Comparison of ENCODE assay signal across 19 cellular contexts in the genomic region with DNA sequence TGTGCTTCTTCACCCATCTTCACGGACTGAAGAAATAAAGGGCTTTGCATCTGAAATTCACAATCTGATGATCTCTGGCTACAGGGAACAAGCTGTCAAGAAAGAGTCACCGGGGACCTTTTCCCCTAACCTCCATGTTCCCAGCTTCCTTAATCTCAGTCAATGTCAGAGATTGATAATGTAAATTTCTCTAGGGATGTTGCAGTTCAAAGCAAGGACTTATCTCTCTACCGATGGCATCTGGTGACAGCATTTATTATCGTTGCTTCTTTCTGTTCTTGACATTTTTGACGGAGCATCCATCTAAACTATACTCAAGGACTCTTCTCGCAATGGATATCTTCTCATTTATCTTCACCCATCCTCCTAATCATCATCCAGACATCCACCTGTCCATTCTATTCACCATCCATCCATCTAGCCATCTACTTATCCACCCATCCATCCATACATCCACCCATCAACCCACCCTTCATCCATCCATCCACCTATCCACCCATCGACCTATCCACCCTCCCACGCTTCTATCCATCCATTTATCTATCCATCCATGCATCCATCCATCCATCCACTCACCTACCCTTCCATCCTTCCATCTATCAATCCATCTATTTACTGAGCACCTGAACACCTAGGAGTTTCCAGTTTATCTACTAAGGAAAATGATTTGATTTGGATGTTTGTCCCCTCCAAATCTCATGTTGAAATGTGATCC. TPM values are rescaled to one million over a fixed set of nuclear protein-coding genes. Genes with fewer than 3 reads are reported as not detected.
DNase-seq lines count a peak whose midpoint lies in the region; ATAC-seq and TF ChIP-seq lines count a peak whose summit lies in the region.
"Had no signal": no experiment of that assay in that cellular context is flagged by ENCODE, and none has a peak within 500 bp of the region (broad histone marks: within the 10 kb centered on the region; RNA-seq: fewer than 3 reads in every experiment).

No MANE protein-coding gene starts in this region.

- H3K79me1 ChIP-seq in IMR-90 (ENCODE audit: low read depth in 1 of 2, low read length in 2 of 2) = peaks cover 33 to 91% of the 10 kb centered on the region in 2 experiments

- H3K18ac ChIP-seq in IMR-90 (ENCODE audit: low read depth, low read length) = no peak overlapping the region

- POLR2A ChIA-PET in IMR-90 (lab: Charles Lee; ENCODE audit: unreplicated experiment) = no interaction called here

- H3K4me1 ChIP-seq in IMR-90 (ENCODE audit: control insufficient read depth, insufficient read depth, low read length) (peaks cover 13% of the 10 kb centered on the region; the same call in 1 of the 2 replicates), testis (peaks cover 32% of the 10 kb centered on the region), stomach (peaks cover 0 to 76% (median 40%) of the 10 kb centered on the region in 4 donors)
- H3K4me1 ChIP-seq: SJSA1 had no signal

- no peak overlapping the region for H4K91ac ChIP-seq in IMR-90 (ENCODE audit: insufficient read depth, low read depth, low read length)

- no peak overlapping the region for H2BK15ac ChIP-seq in IMR-90 (ENCODE audit: low read depth, low read length)

- no peaks in the 10 kb centered on the region for H3K36me3 ChIP-seq in IMR-90 (ENCODE audit: control insufficient read depth, insufficient read depth, low read length)
- no peaks in the 10 kb centered on the region for H3K36me3 ChIP-seq in testis (ENCODE audit: low read depth, missing control alignments)
- H3K36me3 ChIP-seq in stomach = no peaks in the 10 kb centered on the region
- H3K36me3 ChIP-seq: Peyer's patch, SJSA1 had no signal

- no peak overlapping the region for H4K5ac ChIP-seq in IMR-90 (ENCODE audit: low read depth, low read length)

- peaks cover 10% of the 10 kb centered on the region; the same call in 1 of the 2 replicates for H3K9me1 ChIP-seq in IMR-90 (ENCODE audit: insufficient read depth, low read length)

- peaks cover 16% of the 10 kb centered on the region for H3K27me3 Mint-ChIP-seq in activated T-helper 1 cell treated with anti-CD3 and anti-CD28 coated beads, Interleukin-12 subunit alpha, Interleukin-12 subunit beta, Interleukin-2, Interleukin-4 antibody, amounts not matched to agents 30 ng/mL and 10 ng/mL and 1 ng/mL, durations not matched to agents 14 hours and 24 hours and 36 hours (ENCODE audit: insufficient read depth)
- no peaks in the 10 kb centered on the region for H3K27me3 Mint-ChIP-seq in natural killer cell treated with Interleukin-12 subunit alpha and Interleukin-12 subunit beta and Interleukin-15 and Interleukin-18, amount 100 ng/mL, for 72 hours

- no peak overlapping the region for H3K56ac ChIP-seq in IMR-90 (ENCODE audit: extremely low read depth, insufficient read depth, low read length)

- no peak for TF ChIP-seq RAD21 in IMR-90 (IDR thresholded peaks at IDR 0.05; ENCODE audit: low read length)

- peaks cover 32% of the 10 kb centered on the region for H3K4me1 Mint-ChIP-seq in activated T-helper 1 cell treated with anti-CD3 and anti-CD28 coated beads, Interleukin-12 subunit alpha, Interleukin-12 subunit beta, Interleukin-2, Interleukin-4 antibody, amounts not matched to agents 30 ng/mL and 10 ng/mL and 1 ng/mL, durations not matched to agents 14 hours and 24 hours and 36 hours (ENCODE audit: low read depth)
- peaks cover 78 to 91% of the 10 kb centered on the region in 2 donors for H3K4me1 Mint-ChIP-seq in natural killer cell treated with Interleukin-12 subunit alpha and Interleukin-12 subunit beta and Interleukin-15 and Interleukin-18, amount 100 ng/mL, for 72 hours (ENCODE audit: low read depth in 2 of 2)

- no peak overlapping the region for H3K4ac ChIP-seq in IMR-90 (ENCODE audit: low read depth, low read length)

- H2AK5ac ChIP-seq in IMR-90 (ENCODE audit: low read depth, low read length) = no peak overlapping the region

- no peak for TF ChIP-seq EP300 in stomach (IDR thresholded peaks at IDR 0.05)

- no peak overlapping the region for H3K4me3 ChIP-seq in IMR-90 (ENCODE audit: insufficient read depth, low read depth, low read length)
- no peak overlapping the region for H3K4me3 ChIP-seq in testis
- H3K4me3 ChIP-seq in stomach = no peak overlapping the region
- H3K4me3 ChIP-seq: GM23338, Peyer's patch, SJSA1 had no signal

- peaks cover 24% of the 10 kb centered on the region for H4K20me1 ChIP-seq in IMR-90 (ENCODE audit: insufficient read depth, low read length)

- H3K27ac Mint-ChIP-seq in activated T-helper 1 cell treated with anti-CD3 and anti-CD28 coated beads, Interleukin-12 subunit alpha, Interleukin-12 subunit beta, Interleukin-2, Interleukin-4 antibody, amounts not matched to agents 30 ng/mL and 10 ng/mL and 1 ng/mL, durations not matched to agents 14 hours and 24 hours and 36 hours = peak overlapping the region; percentile 4
- H3K27ac Mint-ChIP-seq in natural killer cell treated with Interleukin-12 subunit alpha and Interleukin-12 subunit beta and Interleukin-15 and Interleukin-18, amount 100 ng/mL, for 72 hours = peak overlapping the region; percentile 99 to 100
- H3K27ac Mint-ChIP-seq: GM23338 had no signal

- CTCF ChIA-PET in IMR-90 (lab: Yijun Ruan, JAX) = no interaction called here

- no peak overlapping the region for H4K8ac ChIP-seq in IMR-90 (ENCODE audit: low read depth in 2 of 2, low read length in 2 of 2)

- no peak overlapping the region for H2AK9ac ChIP-seq in IMR-90 (replicated peaks; ENCODE audit: low read depth, low read length, poor library complexity)

- no peak for ATAC-seq in IMR-90 (ENCODE audit: low read depth)
- no peak for ATAC-seq in natural killer cell treated with Interleukin-12 subunit alpha and Interleukin-12 subunit beta and Interleukin-15 and Interleukin-18, amount 100 ng/mL, for 72 hours
- ATAC-seq in GM21381 (IDR thresholded peaks at IDR 0.05; ENCODE audit: unreplicated experiment) = no peak
- ATAC-seq: GM23338 had no signal

- in situ Hi-C loops in IMR-90 (cut with MboI; ENCODE audit: low sequenced_read_pairs) = no loop called here

- H3K27ac ChIP-seq in IMR-90 (ENCODE audit: insufficient read depth, low read length) (no peak overlapping the region), testis (peak overlapping the region; percentile 69 to 74), stomach (peak overlapping the region in 1 of 5 donors; percentile 65)
- H3K27ac ChIP-seq: C4-2B, SJSA1 had no signal

- no peak overlapping the region for H2BK20ac ChIP-seq in IMR-90 (ENCODE audit: low read depth, low read length)

- intact Hi-C loops in IMR-90 (cut with micrococcal nuclease) (no loop called here), testis (cut with DNase I; ENCODE audit: low total_unique reads) (no loop called here), stomach (cut with DNase I; ENCODE audit: low total_unique reads) (no loop called here), posterior vena cava (cut with DNase I) (no loop called here)
- intact Hi-C loops in activated T-helper 1 cell treated with anti-CD3 and anti-CD28 coated beads, Interleukin-12 subunit alpha, Interleukin-12 subunit beta, Interleukin-2, Interleukin-4 antibody, amounts not matched to agents 30 ng/mL and 10 ng/mL and 1 ng/mL, durations not matched to agents 14 hours and 24 hours and 36 hours (cut with micrococcal nuclease) = no loop called here

- dilution Hi-C loops in IMR-90 (cut with HindIII; ENCODE audit: low sequenced_read_pairs, unreplicated experiment) = no loop called here

- H3K9me3 ChIP-seq in IMR-90 (ENCODE audit: control insufficient read depth, insufficient read depth, low read length) = no peaks in the 10 kb centered on the region
- H3K9me3 ChIP-seq in testis = no peaks in the 10 kb centered on the region
- H3K9me3 ChIP-seq in stomach = no peaks in the 10 kb centered on the region
- H3K9me3 ChIP-seq: Peyer's patch, SJSA1 had no signal

- DNase-seq in IMR-90 (no peak), testis (no peak), stomach (no peak), posterior vena cava (ENCODE audit: low spot score) (no peak)
- no peak for DNase-seq in activated T-helper 1 cell treated with anti-CD3 and anti-CD28 coated beads, Interleukin-12 subunit alpha, Interleukin-12 subunit beta, Interleukin-2, Interleukin-4 antibody, amounts not matched to agents 30 ng/mL and 10 ng/mL and 1 ng/mL, durations not matched to agents 14 hours and 24 hours and 36 hours (ENCODE audit: low spot score)
- no peak for DNase-seq in natural killer cell treated with Interleukin-12 subunit alpha and Interleukin-12 subunit beta and Interleukin-15 and Interleukin-18, amount 100 ng/mL, for 72 hours (ENCODE audit: low spot score)
- DNase-seq: ACHN, GDM1, HCEC 1CT, NCI-H1105 treated with DMSO at 0.1 percent for 48 hours, NCI-H1694, NCI-H2081 treated with DMSO at 0.1 percent for 48 hours, NCI-H446 treated with DMSO at 0.1 percent for 48 hours, NCI-H69 had no signal

- H3K4me2 ChIP-seq in IMR-90 (ENCODE audit: low read depth, low read length) = no peak overlapping the region
- H3K4me2 ChIP-seq: GM23338 had no signal

- no peaks in the 10 kb centered on the region for H3K27me3 ChIP-seq in IMR-90 (ENCODE audit: control insufficient read depth, insufficient read depth, low read length)
- no peaks in the 10 kb centered on the region for H3K27me3 ChIP-seq in testis
- H3K27me3 ChIP-seq in stomach = no peaks in the 10 kb centered on the region
- H3K27me3 ChIP-seq: Peyer's patch, SJSA1 had no signal

- no TSS peak for BruUV-seq in IMR-90 (replicated peaks; lab: Mats Ljungman, UMichigan)

- TF ChIP-seq POLR2A in IMR-90 (IDR thresholded peaks at IDR 0.05; ENCODE audit: low read depth, low read length) (no peak), testis (IDR thresholded peaks at IDR 0.05) (no peak), stomach (IDR thresholded peaks at IDR 0.05) (no peak)

- H3K23ac ChIP-seq in IMR-90 (ENCODE audit: low read depth, low read length) = no peak overlapping the region

- no peaks in the 10 kb centered on the region for H3K9me3 Mint-ChIP-seq in activated T-helper 1 cell treated with anti-CD3 and anti-CD28 coated beads, Interleukin-12 subunit alpha, Interleukin-12 subunit beta, Interleukin-2, Interleukin-4 antibody, amounts not matched to agents 30 ng/mL and 10 ng/mL and 1 ng/mL, durations not matched to agents 14 hours and 24 hours and 36 hours
- peaks cover 5% of the 10 kb centered on the region for H3K9me3 Mint-ChIP-seq in natural killer cell treated with Interleukin-12 subunit alpha and Interleukin-12 subunit beta and Interleukin-15 and Interleukin-18, amount 100 ng/mL, for 72 hours
- H3K9me3 Mint-ChIP-seq: GM23338 had no signal

- 73 to 94% methylated on average over 2 to 5 of the region's 8 CpGs for WGBS in IMR-90 (ENCODE audit: extremely low coverage in 2 of 2, insufficient read length in 1 of 2), 2 experiments
- WGBS in testis, 2 donors = 71 to 84% methylated on average over 8 of the region's 8 CpGs
- WGBS in stomach, 5 donors = 85 to 89% (median 86%) methylated on average over 8 of the region's 8 CpGs

- no peak overlapping the region for H2AFZ ChIP-seq in IMR-90 (replicated peaks; ENCODE audit: low read length, poor library complexity)
- H2AFZ ChIP-seq: GM23338 had no signal

- no peak overlapping the region for H2BK120ac ChIP-seq in IMR-90 (ENCODE audit: low read depth, low read length)

- no peak overlapping the region for H3K14ac ChIP-seq in IMR-90 (replicated peaks; ENCODE audit: low read depth, low read length)

- H3K4me3 Mint-ChIP-seq in activated T-helper 1 cell treated with anti-CD3 and anti-CD28 coated beads, Interleukin-12 subunit alpha, Interleukin-12 subunit beta, Interleukin-2, Interleukin-4 antibody, amounts not matched to agents 30 ng/mL and 10 ng/mL and 1 ng/mL, durations not matched to agents 14 hours and 24 hours and 36 hours = no peak overlapping the region
- peak overlapping the region; percentile 87 for H3K4me3 Mint-ChIP-seq in natural killer cell treated with Interleukin-12 subunit alpha and Interleukin-12 subunit beta and Interleukin-15 and Interleukin-18, amount 100 ng/mL, for 72 hours
- H3K4me3 Mint-ChIP-seq: GM23338 had no signal

- no peak overlapping the region for H3K9ac ChIP-seq in IMR-90 (ENCODE audit: low read depth, low read length)

- peak overlapping the region; percentile 8 for H2BK5ac ChIP-seq in IMR-90 (ENCODE audit: low read depth, low read length, poor library complexity, severe bottlenecking)

- peaks cover 6% of the 10 kb centered on the region for H3K36me3 Mint-ChIP-seq in activated T-helper 1 cell treated with anti-CD3 and anti-CD28 coated beads, Interleukin-12 subunit alpha, Interleukin-12 subunit beta, Interleukin-2, Interleukin-4 antibody, amounts not matched to agents 30 ng/mL and 10 ng/mL and 1 ng/mL, durations not matched to agents 14 hours and 24 hours and 36 hours (ENCODE audit: low read depth)
- H3K36me3 Mint-ChIP-seq in natural killer cell treated with Interleukin-12 subunit alpha and Interleukin-12 subunit beta and Interleukin-15 and Interleukin-18, amount 100 ng/mL, for 72 hours = peaks cover 13% of the 10 kb centered on the region

- TF ChIP-seq CTCF in IMR-90 (conservative IDR thresholded peaks at IDR 0.05; ENCODE audit: low read depth, low read length) (no peak), testis (IDR thresholded peaks at IDR 0.05) (no peak), stomach (IDR thresholded peaks at IDR 0.05) (no peak)

RNA-seq across cellular contexts. Expression of a gene that starts 7.3 kb away (rescaled TPM):
- total RNA-seq in IMR-90 (2012; rRNA removed) (2.2 and 2.5 TPM in 2 replicates), testis (10 to 100 TPM; 49.8 to 56.2 TPM), stomach (10 to 100 TPM in 3 of 5 donors, 1 to 10 TPM in 2; 6.2 to 47.8 (median 11.6) TPM), posterior vena cava (10 to 100 TPM; 30.9 to 34.0 TPM)
- polyA plus RNA-seq in IMR-90 (2012; rRNA removed) (11.1 and 11.6 TPM in 2 replicates), testis (ENCODE audit: insufficient read depth, low read depth, low replicate concordance) (25.9 TPM), stomach (1 to 10 TPM; 5.0 to 6.2 (median 6.0) TPM)
- polyA plus RNA-seq in IMR-90 (2012; cell fraction: cytosol; rRNA removed) = 8.9 and 13.9 TPM in 2 replicates
- 10.8 and 19.9 TPM in 2 replicates for polyA plus RNA-seq in IMR-90 (2012; cell fraction: nucleus; rRNA removed; ENCODE audit: low replicate concordance)
- total RNA-seq in activated T-helper 1 cell treated with anti-CD3 and anti-CD28 coated beads, Interleukin-12 subunit alpha, Interleukin-12 subunit beta, Interleukin-2, Interleukin-4 antibody, amounts not matched to agents 30 ng/mL and 10 ng/mL and 1 ng/mL, durations not matched to agents 14 hours and 24 hours and 36 hours = 34.7 and 35.3 TPM in 2 replicates
- 100 to 1,000 TPM; 151 to 202 TPM for total RNA-seq in natural killer cell treated with Interleukin-12 subunit alpha and Interleukin-12 subunit beta and Interleukin-15 and Interleukin-18, amount 100 ng/mL, for 72 hours
